ENCODE assay signal across 1 cellular context in the genomic region with DNA sequence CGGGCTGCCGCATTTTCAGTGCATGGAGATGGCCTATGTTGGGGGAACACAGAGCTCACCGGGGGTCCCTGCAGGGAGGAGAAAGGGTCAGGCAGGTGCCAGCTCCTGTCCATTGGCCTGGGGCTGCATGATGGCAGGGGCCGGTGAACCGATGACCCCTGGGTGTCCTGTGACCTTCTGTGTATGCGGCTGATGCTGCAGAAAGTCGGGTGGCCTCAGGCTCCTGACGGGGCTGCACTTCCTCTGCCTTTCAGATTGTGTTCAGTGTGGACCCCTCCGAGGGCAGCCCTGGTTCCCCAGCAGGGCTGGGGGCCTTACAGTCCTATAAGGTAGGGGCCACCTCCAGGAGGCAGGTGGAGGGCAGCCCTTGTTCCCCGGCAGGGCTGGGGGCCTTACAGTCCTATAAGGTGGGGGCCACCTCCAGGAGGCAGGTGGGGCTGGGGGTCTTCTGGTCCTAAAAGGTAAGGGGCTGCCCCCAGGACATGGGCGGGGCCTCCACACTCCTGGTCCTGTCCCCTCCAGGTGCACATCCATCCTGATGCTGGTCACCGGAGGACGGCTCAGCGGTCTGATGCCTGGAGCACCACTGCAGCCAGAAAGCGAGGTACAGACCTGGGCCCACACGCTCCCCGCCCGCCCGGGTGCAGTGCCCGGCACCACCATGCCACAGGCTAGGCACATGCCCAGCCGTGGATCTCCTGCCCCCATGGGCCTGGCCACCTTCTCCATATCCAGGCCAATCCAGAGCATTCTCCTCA.
TF ChIP-seq lines count a peak whose summit lies in the region.

No MANE protein-coding gene starts in this region.

TF ChIP-seq in H1, 55 proteins besides CTCF, POLR2A, EP300 and RAD21:
- TF ChIP-seq NANOG (IDR thresholded peaks at IDR 0.05; ENCODE audit: insufficient read depth, low read depth, low read length, poor library complexity, severe bottlenecking) = no peak
- no peak for TF ChIP-seq TCF12 (IDR thresholded peaks at IDR 0.05; ENCODE audit: low read depth, low read length)
- no peak for TF ChIP-seq SIRT6 (IDR thresholded peaks at IDR 0.05; ENCODE audit: low read length)
- no peak for TF ChIP-seq FOSL1 (IDR thresholded peaks at IDR 0.05; ENCODE audit: insufficient read depth, low read depth, low read length)
- TF ChIP-seq CHD2 (IDR thresholded peaks at IDR 0.05; ENCODE audit: low read length) = no peak
- TF ChIP-seq CBX8 (IDR thresholded peaks at IDR 0.05; ENCODE audit: borderline replicate concordance, low read depth, low read length) = no peak
- TF ChIP-seq, protein P1, sequence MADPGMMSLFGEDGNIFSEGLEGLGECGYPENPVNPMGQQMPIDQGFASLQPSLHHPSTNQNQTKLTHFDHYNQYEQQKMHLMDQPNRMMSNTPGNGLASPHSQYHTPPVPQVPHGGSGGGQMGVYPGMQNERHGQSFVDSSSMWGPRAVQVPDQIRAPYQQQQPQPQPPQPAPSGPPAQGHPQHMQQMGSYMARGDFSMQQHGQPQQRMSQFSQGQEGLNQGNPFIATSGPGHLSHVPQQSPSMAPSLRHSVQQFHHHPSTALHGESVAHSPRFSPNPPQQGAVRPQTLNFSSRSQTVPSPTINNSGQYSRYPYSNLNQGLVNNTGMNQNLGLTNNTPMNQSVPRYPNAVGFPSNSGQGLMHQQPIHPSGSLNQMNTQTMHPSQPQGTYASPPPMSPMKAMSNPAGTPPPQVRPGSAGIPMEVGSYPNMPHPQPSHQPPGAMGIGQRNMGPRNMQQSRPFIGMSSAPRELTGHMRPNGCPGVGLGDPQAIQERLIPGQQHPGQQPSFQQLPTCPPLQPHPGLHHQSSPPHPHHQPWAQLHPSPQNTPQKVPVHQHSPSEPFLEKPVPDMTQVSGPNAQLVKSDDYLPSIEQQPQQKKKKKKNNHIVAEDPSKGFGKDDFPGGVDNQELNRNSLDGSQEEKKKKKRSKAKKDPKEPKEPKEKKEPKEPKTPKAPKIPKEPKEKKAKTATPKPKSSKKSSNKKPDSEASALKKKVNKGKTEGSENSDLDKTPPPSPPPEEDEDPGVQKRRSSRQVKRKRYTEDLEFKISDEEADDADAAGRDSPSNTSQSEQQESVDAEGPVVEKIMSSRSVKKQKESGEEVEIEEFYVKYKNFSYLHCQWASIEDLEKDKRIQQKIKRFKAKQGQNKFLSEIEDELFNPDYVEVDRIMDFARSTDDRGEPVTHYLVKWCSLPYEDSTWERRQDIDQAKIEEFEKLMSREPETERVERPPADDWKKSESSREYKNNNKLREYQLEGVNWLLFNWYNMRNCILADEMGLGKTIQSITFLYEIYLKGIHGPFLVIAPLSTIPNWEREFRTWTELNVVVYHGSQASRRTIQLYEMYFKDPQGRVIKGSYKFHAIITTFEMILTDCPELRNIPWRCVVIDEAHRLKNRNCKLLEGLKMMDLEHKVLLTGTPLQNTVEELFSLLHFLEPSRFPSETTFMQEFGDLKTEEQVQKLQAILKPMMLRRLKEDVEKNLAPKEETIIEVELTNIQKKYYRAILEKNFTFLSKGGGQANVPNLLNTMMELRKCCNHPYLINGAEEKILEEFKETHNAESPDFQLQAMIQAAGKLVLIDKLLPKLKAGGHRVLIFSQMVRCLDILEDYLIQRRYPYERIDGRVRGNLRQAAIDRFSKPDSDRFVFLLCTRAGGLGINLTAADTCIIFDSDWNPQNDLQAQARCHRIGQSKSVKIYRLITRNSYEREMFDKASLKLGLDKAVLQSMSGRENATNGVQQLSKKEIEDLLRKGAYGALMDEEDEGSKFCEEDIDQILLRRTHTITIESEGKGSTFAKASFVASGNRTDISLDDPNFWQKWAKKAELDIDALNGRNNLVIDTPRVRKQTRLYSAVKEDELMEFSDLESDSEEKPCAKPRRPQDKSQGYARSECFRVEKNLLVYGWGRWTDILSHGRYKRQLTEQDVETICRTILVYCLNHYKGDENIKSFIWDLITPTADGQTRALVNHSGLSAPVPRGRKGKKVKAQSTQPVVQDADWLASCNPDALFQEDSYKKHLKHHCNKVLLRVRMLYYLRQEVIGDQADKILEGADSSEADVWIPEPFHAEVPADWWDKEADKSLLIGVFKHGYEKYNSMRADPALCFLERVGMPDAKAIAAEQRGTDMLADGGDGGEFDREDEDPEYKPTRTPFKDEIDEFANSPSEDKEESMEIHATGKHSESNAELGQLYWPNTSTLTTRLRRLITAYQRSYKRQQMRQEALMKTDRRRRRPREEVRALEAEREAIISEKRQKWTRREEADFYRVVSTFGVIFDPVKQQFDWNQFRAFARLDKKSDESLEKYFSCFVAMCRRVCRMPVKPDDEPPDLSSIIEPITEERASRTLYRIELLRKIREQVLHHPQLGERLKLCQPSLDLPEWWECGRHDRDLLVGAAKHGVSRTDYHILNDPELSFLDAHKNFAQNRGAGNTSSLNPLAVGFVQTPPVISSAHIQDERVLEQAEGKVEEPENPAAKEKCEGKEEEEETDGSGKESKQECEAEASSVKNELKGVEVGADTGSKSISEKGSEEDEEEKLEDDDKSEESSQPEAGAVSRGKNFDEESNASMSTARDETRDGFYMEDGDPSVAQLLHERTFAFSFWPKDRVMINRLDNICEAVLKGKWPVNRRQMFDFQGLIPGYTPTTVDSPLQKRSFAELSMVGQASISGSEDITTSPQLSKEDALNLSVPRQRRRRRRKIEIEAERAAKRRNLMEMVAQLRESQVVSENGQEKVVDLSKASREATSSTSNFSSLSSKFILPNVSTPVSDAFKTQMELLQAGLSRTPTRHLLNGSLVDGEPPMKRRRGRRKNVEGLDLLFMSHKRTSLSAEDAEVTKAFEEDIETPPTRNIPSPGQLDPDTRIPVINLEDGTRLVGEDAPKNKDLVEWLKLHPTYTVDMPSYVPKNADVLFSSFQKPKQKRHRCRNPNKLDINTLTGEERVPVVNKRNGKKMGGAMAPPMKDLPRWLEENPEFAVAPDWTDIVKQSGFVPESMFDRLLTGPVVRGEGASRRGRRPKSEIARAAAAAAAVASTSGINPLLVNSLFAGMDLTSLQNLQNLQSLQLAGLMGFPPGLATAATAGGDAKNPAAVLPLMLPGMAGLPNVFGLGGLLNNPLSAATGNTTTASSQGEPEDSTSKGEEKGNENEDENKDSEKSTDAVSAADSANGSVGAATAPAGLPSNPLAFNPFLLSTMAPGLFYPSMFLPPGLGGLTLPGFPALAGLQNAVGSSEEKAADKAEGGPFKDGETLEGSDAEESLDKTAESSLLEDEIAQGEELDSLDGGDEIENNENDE (IDR thresholded peaks at IDR 0.05; ENCODE audit: insufficient replicate concordance, low read length) = no peak
- TF ChIP-seq TBP (IDR thresholded peaks at IDR 0.05; ENCODE audit: low read depth, low read length) = no peak
- TF ChIP-seq ZNF274 (IDR thresholded peaks at IDR 0.05; ENCODE audit: borderline replicate concordance, extremely low read depth, low read length) = no peak
- no peak for TF ChIP-seq TEAD4 (IDR thresholded peaks at IDR 0.05; ENCODE audit: low read depth, low read length)
- TF ChIP-seq BRCA1 (IDR thresholded peaks at IDR 0.05; ENCODE audit: low read depth, low read length) = no peak
- TF ChIP-seq HDAC2 (IDR thresholded peaks at IDR 0.05; ENCODE audit: borderline replicate concordance in 1 of 2, low read depth in 2 of 2, low read length in 2 of 2) = no peak
- TF ChIP-seq PHF8 (conservative IDR thresholded peaks at IDR 0.05; ENCODE audit: low read depth, low read length) = no peak
- no peak for TF ChIP-seq BACH1 (IDR thresholded peaks at IDR 0.05; ENCODE audit: low read length)
- no peak for TF ChIP-seq SRF (IDR thresholded peaks at IDR 0.05; ENCODE audit: low read depth, low read length)
- no peak for TF ChIP-seq HDAC6 (IDR thresholded peaks at IDR 0.05; ENCODE audit: low read depth, low read length)
- TF ChIP-seq CBX5 (IDR thresholded peaks at IDR 0.05; ENCODE audit: low read depth, low read length) = no peak
- TF ChIP-seq MAFK (IDR thresholded peaks at IDR 0.05; ENCODE audit: low read depth, low read length) = no peak
